ENCODE assay signal across 40 cellular contexts in genomic region chr3:142768338-142768737, GRCh38.
"Had no signal": no experiment of that assay in that cellular context is flagged by ENCODE, and none has a peak within 500 bp of the region (broad histone marks: within the 10 kb centered on the region; RNA-seq: fewer than 3 reads in every experiment).

No MANE protein-coding gene starts in this region.

- ATAC-seq: activated naive CD4-positive, alpha-beta T cell treated with anti-CD3 and anti-CD28 coated beads, Interleukin-2, amount 50 U/mL, for 72 hours; activated naive CD8-positive, alpha-beta T cell treated with anti-CD3 and anti-CD28 coated beads, Interleukin-2, amount 50 U/mL, for 24 hours; activated T-cell treated with anti-CD3 and anti-CD28 coated beads, Interleukin-2, amount 50 U/mL, for 4 hours; activated T-cell treated with anti-CD3 and anti-CD28 coated beads, Interleukin-2, amount 50 U/mL, for 72 hours; activated T-helper 17 cell treated with anti-CD3 and anti-CD28 coated beads, Interleukin-2, amount 50 U/mL, for 72 hours; body of pancreas had no signal

- H3K27ac Mint-ChIP-seq: activated naive CD4-positive, alpha-beta T cell treated with anti-CD3 and anti-CD28 coated beads for 36 hours; activated naive CD4-positive, alpha-beta T cell treated with anti-CD3 and anti-CD28 coated beads, Interleukin-2, amount 10 ng/mL, durations not matched to agents 7 days and 5 days; activated naive CD4-positive, alpha-beta T cell treated with anti-CD3 and anti-CD28 coated beads, Interleukin-2, amount 50 U/mL, for 24 hours; activated naive CD4-positive, alpha-beta T cell treated with anti-CD3 and anti-CD28 coated beads, Interleukin-2, amount 50 U/mL, for 72 hours; activated naive CD8-positive, alpha-beta T cell; activated naive CD8-positive, alpha-beta T cell treated with anti-CD3 and anti-CD28 coated beads for 36 hours; activated naive CD8-positive, alpha-beta T cell treated with anti-CD3 and anti-CD28 coated beads, Interleukin-2, amount 10 ng/mL, durations not matched to agents 7 days and 5 days; activated naive CD8-positive, alpha-beta T cell treated with anti-CD3 and anti-CD28 coated beads, Interleukin-2, amount 50 U/mL, for 24 hours; activated T-cell treated with anti-CD3 and anti-CD28 coated beads, Interleukin-2, amount 50 U/mL, for 24 hours; activated T-cell treated with anti-CD3 and anti-CD28 coated beads, Interleukin-2, amount 50 U/mL, for 72 hours; activated T-helper 1 cell treated with anti-CD3 and anti-CD28 coated beads, Interleukin-12 subunit alpha, Interleukin-12 subunit beta, Interleukin-2, Interleukin-4 antibody, amounts not matched to agents 30 ng/mL and 10 ng/mL and 1 ng/mL, durations not matched to agents 14 hours and 24 hours and 36 hours; activated T-helper 17 cell treated with anti-CD3 and anti-CD28 coated beads, Interleukin-2, amount 50 U/mL, for 72 hours; activated T-helper 2 cell treated with anti-CD3 and anti-CD28 coated beads, Interferon-gamma antibody, Interleukin-2, Interleukin-4, amounts not matched to agents 10 μg/mL and 5 μg/mL and 100 μg/mL, durations not matched to agents 14 hours and 24 hours and 36 hours; brain had no signal

- H3K4me1 Mint-ChIP-seq: activated naive CD4-positive, alpha-beta T cell treated with anti-CD3 and anti-CD28 coated beads, Interleukin-2, amount 10 ng/mL, durations not matched to agents 7 days and 5 days; activated naive CD4-positive, alpha-beta T cell treated with anti-CD3 and anti-CD28 coated beads, Interleukin-2, amount 50 U/mL, for 24 hours; activated naive CD8-positive, alpha-beta T cell treated with anti-CD3 and anti-CD28 coated beads for 36 hours; activated naive CD8-positive, alpha-beta T cell treated with anti-CD3 and anti-CD28 coated beads, Interleukin-2, amount 10 ng/mL, durations not matched to agents 7 days and 5 days; activated naive CD8-positive, alpha-beta T cell treated with anti-CD3 and anti-CD28 coated beads, Interleukin-2, amount 50 U/mL, for 24 hours; activated T-helper 17 cell treated with anti-CD3 and anti-CD28 coated beads, Interleukin-2, amount 50 U/mL, for 72 hours; brain; central memory CD8-positive, alpha-beta T cell had no signal

- H3K9me3 ChIP-seq: body of pancreas had no signal

- H3K4me3 Mint-ChIP-seq: activated naive CD4-positive, alpha-beta T cell treated with anti-CD3 and anti-CD28 coated beads for 36 hours; activated naive CD4-positive, alpha-beta T cell treated with anti-CD3 and anti-CD28 coated beads, Interleukin-2, amount 10 ng/mL, durations not matched to agents 7 days and 5 days; activated naive CD4-positive, alpha-beta T cell treated with anti-CD3 and anti-CD28 coated beads, Interleukin-2, amount 50 U/mL, for 24 hours; activated naive CD8-positive, alpha-beta T cell; activated naive CD8-positive, alpha-beta T cell treated with anti-CD3 and anti-CD28 coated beads for 36 hours; activated naive CD8-positive, alpha-beta T cell treated with anti-CD3 and anti-CD28 coated beads, Interleukin-2, amount 10 ng/mL, durations not matched to agents 7 days and 5 days; activated naive CD8-positive, alpha-beta T cell treated with anti-CD3 and anti-CD28 coated beads, Interleukin-2, amount 50 U/mL, for 24 hours; activated T-cell treated with anti-CD3 and anti-CD28 coated beads, Interleukin-2, amount 50 U/mL, for 24 hours; activated T-cell treated with anti-CD3 and anti-CD28 coated beads, Interleukin-2, amount 50 U/mL, for 4 hours; activated T-cell treated with anti-CD3 and anti-CD28 coated beads, Interleukin-2, amount 50 U/mL, for 72 hours; activated T-helper 1 cell treated with anti-CD3 and anti-CD28 coated beads, Interleukin-12 subunit alpha, Interleukin-12 subunit beta, Interleukin-2, Interleukin-4 antibody, amounts not matched to agents 30 ng/mL and 10 ng/mL and 1 ng/mL, durations not matched to agents 14 hours and 24 hours and 36 hours; activated T-helper 17 cell treated with anti-CD3 and anti-CD28 coated beads, Interleukin-2, amount 50 U/mL, for 72 hours; brain; central memory CD8-positive, alpha-beta T cell had no signal

- H3K4me1 ChIP-seq: adrenal gland, ascending aorta, body of pancreas, breast epithelium had no signal

- H3K27me3 ChIP-seq: adrenal gland, ascending aorta, body of pancreas, brain microvascular endothelial cell, breast epithelium, cardiac muscle cell had no signal

- H3K36me3 ChIP-seq: adrenal gland, brain microvascular endothelial cell had no signal

- H3K9me3 Mint-ChIP-seq: activated T-helper 1 cell treated with anti-CD3 and anti-CD28 coated beads, Interleukin-12 subunit alpha, Interleukin-12 subunit beta, Interleukin-2, Interleukin-4 antibody, amounts not matched to agents 30 ng/mL and 10 ng/mL and 1 ng/mL, durations not matched to agents 14 hours and 24 hours and 36 hours had no signal

- H3K4me3 ChIP-seq: adrenal gland, ascending aorta, body of pancreas, breast epithelium, cardiac muscle cell had no signal

- H3K36me3 Mint-ChIP-seq: activated naive CD4-positive, alpha-beta T cell treated with anti-CD3 and anti-CD28 coated beads, Interleukin-2, amount 10 ng/mL, durations not matched to agents 7 days and 5 days had no signal

- DNase-seq: activated effector memory CD4-positive, alpha-beta T cell treated with anti-CD3 and anti-CD28 coated beads, Interleukin-2, amount 50 U/mL, for 16 hours; activated effector memory CD4-positive, alpha-beta T cell treated with Interleukin-2 at 50 U/mL for 16 hours; activated gamma-delta T cell; activated gamma-delta T cell treated with Interleukin-2 at 50 U/mL for 16 hours; activated naive CD4-positive, alpha-beta T cell; activated naive CD4-positive, alpha-beta T cell treated with anti-CD3 and anti-CD28 coated beads for 36 hours; activated naive CD4-positive, alpha-beta T cell treated with anti-CD3 and anti-CD28 coated beads, Interleukin-2, amount 10 ng/mL, durations not matched to agents 7 days and 5 days; activated naive CD4-positive, alpha-beta T cell treated with anti-CD3 and anti-CD28 coated beads, Interleukin-2, amount 50 U/mL, for 16 hours; activated naive CD4-positive, alpha-beta T cell treated with Interleukin-2 at 50 U/mL for 16 hours; activated naive CD8-positive, alpha-beta T cell treated with anti-CD3 and anti-CD28 coated beads for 36 hours; activated naive CD8-positive, alpha-beta T cell treated with anti-CD3 and anti-CD28 coated beads, Interleukin-2, amount 10 ng/mL, durations not matched to agents 7 days and 5 days; activated naive CD8-positive, alpha-beta T cell treated with anti-CD3 and anti-CD28 coated beads, Interleukin-2, amount 50 U/mL, for 24 hours; activated T-cell treated with anti-CD3 and anti-CD28 coated beads, Interleukin-2, amount 50 U/mL, for 1 hour; activated T-cell treated with anti-CD3 and anti-CD28 coated beads, Interleukin-2, amount 50 U/mL, for 24 hours; activated T-cell treated with anti-CD3 and anti-CD28 coated beads, Interleukin-2, amount 50 U/mL, for 4 hours; activated T-cell treated with anti-CD3 and anti-CD28 coated beads, Interleukin-2, amount 50 U/mL, for 48 hours; activated T-cell treated with anti-CD3 and anti-CD28 coated beads, Interleukin-2, amount 50 U/mL, for 72 hours; adrenal gland; amniotic stem cell; amygdala; anterior cingulate cortex; aorta; body of pancreas; brain microvascular endothelial cell; caudate nucleus; central memory CD4-positive, alpha-beta T cell; cerebellar nuclear complex had no signal

- FAIRE-seq: astrocyte, bronchial epithelial cell had no signal

- H3K27ac ChIP-seq: adrenal gland, ascending aorta, body of pancreas, brain microvascular endothelial cell, breast epithelium, cardiac muscle cell had no signal

- H3K27me3 Mint-ChIP-seq: activated naive CD4-positive, alpha-beta T cell treated with anti-CD3 and anti-CD28 coated beads, Interleukin-2, amount 10 ng/mL, durations not matched to agents 7 days and 5 days; activated naive CD4-positive, alpha-beta T cell treated with anti-CD3 and anti-CD28 coated beads, Interleukin-2, amount 50 U/mL, for 24 hours; activated naive CD8-positive, alpha-beta T cell; activated naive CD8-positive, alpha-beta T cell treated with anti-CD3 and anti-CD28 coated beads for 36 hours; activated naive CD8-positive, alpha-beta T cell treated with anti-CD3 and anti-CD28 coated beads, Interleukin-2, amount 10 ng/mL, durations not matched to agents 7 days and 5 days; activated naive CD8-positive, alpha-beta T cell treated with anti-CD3 and anti-CD28 coated beads, Interleukin-2, amount 50 U/mL, for 24 hours; activated T-cell treated with anti-CD3 and anti-CD28 coated beads, Interleukin-2, amount 50 U/mL, for 24 hours; activated T-helper 17 cell treated with anti-CD3 and anti-CD28 coated beads, Interleukin-2, amount 50 U/mL, for 72 hours; brain; central memory CD8-positive, alpha-beta T cell had no signal
